Comparison of ENCODE assay signal across 24 cellular contexts in genomic region chr5:100772548-100772947, GRCh38.
DNase-seq lines count a peak whose midpoint lies in the region; ATAC-seq and TF ChIP-seq lines count a peak whose summit lies in the region.
"Had no signal": no experiment of that assay in that cellular context is flagged by ENCODE, and none has a peak within 500 bp of the region (broad histone marks: within the 10 kb centered on the region; RNA-seq: fewer than 3 reads in every experiment).

No MANE protein-coding gene starts in this region.

- H3K27me3 Mint-ChIP-seq in activated CD8-positive, alpha-beta T cell treated with anti-CD3 and anti-CD28 coated beads, Interleukin-2, amount 10 ng/mL, durations not matched to agents 7 days and 5 days (ENCODE audit: low read depth) = peaks cover 4% of the 10 kb centered on the region

- CTCF ChIA-PET in activated CD8-positive, alpha-beta T cell treated with anti-CD3 and anti-CD28 coated beads, Interleukin-2, amount 10 ng/mL, durations not matched to agents 7 days and 5 days (lab: Charles Lee) = interaction anchor here (0.7 to 4.6 kb wide), 3 partner anchors 9 to 133 kb away, joined by 3 to 41 read pairs (median 3); partner anchors contain the start of gene ST8SIA4

- H3K27me3 ChIP-seq in ovary = no peaks in the 10 kb centered on the region
- H3K27me3 ChIP-seq: ascending aorta, suprapubic skin, uterus had no signal

- H3K36me3 ChIP-seq in ovary = no peaks in the 10 kb centered on the region
- H3K36me3 ChIP-seq: ascending aorta, lower lobe of right lung, suprapubic skin, uterus had no signal

- peaks cover 2% of the 10 kb centered on the region for H3K4me1 Mint-ChIP-seq in activated CD8-positive, alpha-beta T cell treated with anti-CD3 and anti-CD28 coated beads, Interleukin-2, amount 10 ng/mL, durations not matched to agents 7 days and 5 days (ENCODE audit: low read depth)

- no peaks in the 10 kb centered on the region for H3K9me3 Mint-ChIP-seq in activated CD8-positive, alpha-beta T cell treated with anti-CD3 and anti-CD28 coated beads, Interleukin-2, amount 10 ng/mL, durations not matched to agents 7 days and 5 days (ENCODE audit: insufficient read depth)

- no peak overlapping the region for H3K27ac Mint-ChIP-seq in activated CD8-positive, alpha-beta T cell treated with anti-CD3 and anti-CD28 coated beads, Interleukin-2, amount 10 ng/mL, durations not matched to agents 7 days and 5 days
- H3K27ac Mint-ChIP-seq: activated T-cell treated with anti-CD3 and anti-CD28 coated beads, Interleukin-2, amount 50 U/mL, for 72 hours had no signal

- DNase-seq in SHP77 (lab: John Stamatoyannopoulos, UW) (peak; percentile 8 to 24), SHP77 treated with DMSO at 0.1 percent for 48 hours (lab: John Stamatoyannopoulos, UW) (no peak), NCI-H524 treated with DMSO at 0.1 percent for 48 hours (lab: John Stamatoyannopoulos, UW) (peak; percentile 51), left kidney (ENCODE audit: low read depth, low spot score) (peak; percentile 34), AG08395 (ENCODE audit: low spot score) (no peak), ovary (no peak)
- no peak for DNase-seq in activated CD8-positive, alpha-beta T cell treated with anti-CD3 and anti-CD28 coated beads, Interleukin-2, amount 10 ng/mL, durations not matched to agents 7 days and 5 days
- DNase-seq: activated CD4-positive, CD25-positive, alpha-beta regulatory T cell treated with anti-CD3 and anti-CD28 coated beads, Interleukin-2, amount 50 U/mL, for 72 hours; activated naive CD4-positive, alpha-beta T cell treated with anti-CD3 and anti-CD28 coated beads, Interleukin-2, amount 50 U/mL, for 16 hours; activated T-cell treated with anti-CD3 and anti-CD28 coated beads, Interleukin-2, amount 50 U/mL, for 72 hours; foreskin melanocyte; GM23248; lower lobe of right lung; T1000; uterus had no signal

- no peak overlapping the region for H3K4me3 Mint-ChIP-seq in activated CD8-positive, alpha-beta T cell treated with anti-CD3 and anti-CD28 coated beads, Interleukin-2, amount 10 ng/mL, durations not matched to agents 7 days and 5 days
- H3K4me3 Mint-ChIP-seq: activated T-cell treated with anti-CD3 and anti-CD28 coated beads, Interleukin-2, amount 50 U/mL, for 72 hours; CD14-positive monocyte had no signal

- TF ChIP-seq EP300 in ovary (IDR thresholded peaks at IDR 0.05) = no peak

- no peaks in the 10 kb centered on the region for H3K4me1 ChIP-seq in ovary (ENCODE audit: insufficient read depth)
- H3K4me1 ChIP-seq: ascending aorta, parathyroid adenoma, suprapubic skin, uterus had no signal

- no peak for TF ChIP-seq CTCF in ovary (IDR thresholded peaks at IDR 0.05)

- intact Hi-C loops in ovary (cut with DNase I) = no loop called here

- WGBS in ovary, 3 donors = 82 to 87% (median 87%) methylated on average over 2 of the region's 2 CpGs

- H3K9me3 ChIP-seq in ovary = no peaks in the 10 kb centered on the region
- H3K9me3 ChIP-seq: ascending aorta, lower lobe of right lung, suprapubic skin, uterus had no signal

- H3K4me3 ChIP-seq in ovary = no peak overlapping the region
- H3K4me3 ChIP-seq: ascending aorta, GM23248, hepatocyte, K562, lower lobe of right lung, suprapubic skin, uterus had no signal

- TF ChIP-seq POLR2A in ovary (IDR thresholded peaks at IDR 0.05) = no peak

- POLR2A ChIA-PET in activated CD8-positive, alpha-beta T cell treated with anti-CD3 and anti-CD28 coated beads, Interleukin-2, amount 10 ng/mL, durations not matched to agents 7 days and 5 days (lab: Charles Lee) = interaction anchor here (0.8 to 1.0 kb wide), 2 partner anchors 23 to 131 kb away, joined by 3 read pairs; partner anchors contain the start of gene ST8SIA4

- no peak overlapping the region for H3K27ac ChIP-seq in ovary
- H3K27ac ChIP-seq: ascending aorta, GM23248, hepatocyte, lower lobe of right lung, parathyroid adenoma, RWPE1, suprapubic skin, uterus had no signal

- ATAC-seq in GM19328 (IDR thresholded peaks at IDR 0.05; ENCODE audit: unreplicated experiment) = no peak
- no peak for ATAC-seq in activated CD8-positive, alpha-beta T cell treated with anti-CD3 and anti-CD28 coated beads, Interleukin-2, amount 10 ng/mL, durations not matched to agents 7 days and 5 days
- ATAC-seq: activated T-cell treated with anti-CD3 and anti-CD28 coated beads, Interleukin-2, amount 50 U/mL, for 72 hours; K562; lower lobe of right lung; sciatic nerve had no signal

- no peaks in the 10 kb centered on the region for H3K36me3 Mint-ChIP-seq in activated CD8-positive, alpha-beta T cell treated with anti-CD3 and anti-CD28 coated beads, Interleukin-2, amount 10 ng/mL, durations not matched to agents 7 days and 5 days (ENCODE audit: low read depth)
- H3K36me3 Mint-ChIP-seq: CD14-positive monocyte had no signal

Comparison
In these comparisons a context has a peak if more than half of its experiments do, and no peak if none do; other contexts are left out.
1. DNase-seq: peak in SHP77 (2 of 2), NCI-H524 treated with DMSO at 0.1 percent for 48 hours (single experiment) and left kidney (single experiment); none in SHP77 treated with DMSO at 0.1 percent for 48 hours (single experiment), AG08395 (single experiment), ovary (0 of 5) and activated CD8-positive, alpha-beta T cell treated with anti-CD3 and anti-CD28 coated beads, Interleukin-2, amount 10 ng/mL, durations not matched to agents 7 days and 5 days (single experiment).